28 cellular contexts compared by ENCODE assay signal in genomic region chr7:87137271-87137670, GRCh38. TPM values are rescaled to one million over a fixed set of nuclear protein-coding genes. Genes with fewer than 3 reads are reported as not detected.
A peak's percentile ranks its signal among the peaks of the same experiment; 100 is the strongest.
DNase-seq lines count a peak whose midpoint lies in the region; ATAC-seq, FAIRE-seq and TF ChIP-seq lines count a peak whose summit lies in the region.
"Had no signal": no experiment of that assay in that cellular context is flagged by ENCODE, and none has a peak within 500 bp of the region (broad histone marks: within the 10 kb centered on the region; RNA-seq: fewer than 3 reads in every experiment).

No MANE protein-coding gene starts in this region.

- no peak for DNase-seq in K562 (ENCODE audit: extremely low read depth in 1 of 4, low spot score in 3 of 4)
- DNase-seq: 8988T; ACHN; AML-193; BE2C; C1 segment of cervical spinal cord; Caco-2; Calu3; CD4-positive, alpha-beta memory T cell; CD4-positive, alpha-beta T cell; CD4-positive, CD25-positive, alpha-beta regulatory T cell; CD8-positive, alpha-beta memory T cell; CD8-positive, alpha-beta T cell; COR-L47; DMS153; DMS53; DMS79; DMS79 treated with DMSO at 0.1 percent for 48 hours; DND-41; EL had no signal

- no peak for ATAC-seq in K562
- no peak for ATAC-seq in GM21717 (IDR thresholded peaks at IDR 0.05; ENCODE audit: unreplicated experiment)
- ATAC-seq: A549; CD8-positive, alpha-beta T cell had no signal

- H3K79me2 ChIP-seq in K562 (ENCODE audit: control insufficient read depth, insufficient read depth, low read length) = no peaks in the 10 kb centered on the region

- peaks cover 4% of the 10 kb centered on the region; the same call in 2 of the 3 replicates for H3K36me3 ChIP-seq in K562 (ENCODE audit: control insufficient read depth, insufficient read depth, low read length)
- H3K36me3 ChIP-seq: BE2C; BLaER1; BLaER1 treated with 17β-estradiol and CSF1 and Interleukin-3, amounts not matched to agents 10 nM and 100 nM had no signal

- CTCF ChIA-PET in K562 (lab: Yijun Ruan, JAX; ENCODE audit: low intra/inter-chr PET ratio) = interaction anchor here (0.6 kb wide), 1 partner anchor 49 kb away, joined by 3 read pairs; no protein-coding TSS in a partner anchor

- no peak overlapping the region for H3K9ac ChIP-seq in K562 (ENCODE audit: insufficient read depth in 1 of 2, low read depth in 2 of 2, low read length in 2 of 2)
- H3K9ac ChIP-seq: BLaER1; BLaER1 treated with 17β-estradiol and CSF1 and Interleukin-3, amounts not matched to agents 10 nM and 100 nM had no signal

- no peaks in the 10 kb centered on the region for H3K27me3 ChIP-seq in K562 (ENCODE audit: control insufficient read depth in 2 of 2, insufficient read depth in 2 of 2, low read length in 2 of 2)
- H3K27me3 ChIP-seq: BE2C; BLaER1; BLaER1 treated with 17β-estradiol and CSF1 and Interleukin-3, amounts not matched to agents 10 nM and 100 nM had no signal

- intact Hi-C loops in K562 (cut with micrococcal nuclease) = no loop called here

- no peak for TF ChIP-seq POLR2A in K562 (conservative IDR thresholded peaks at IDR 0.05)

- no peak overlapping the region for H3K4me2 ChIP-seq in K562 (ENCODE audit: insufficient read depth, low read length)
- H3K4me2 ChIP-seq: A549; BLaER1; BLaER1 treated with 17β-estradiol and CSF1 and Interleukin-3, amounts not matched to agents 10 nM and 100 nM had no signal

- in situ Hi-C loops in K562 (cut with MboI) = no loop called here

- H2AFZ ChIP-seq in K562 (ENCODE audit: low read depth, low read length) = no peak overlapping the region

- H3K4me1 ChIP-seq in K562 (replicated peaks in 1 of 2; ENCODE audit: control insufficient read depth in 2 of 2, insufficient read depth in 2 of 2, low read length in 2 of 2) = peaks cover 11 to 36% of the 10 kb centered on the region in 2 experiments
- H3K4me1 ChIP-seq: A549, BE2C, BLaER1, Caco-2 had no signal

- no peak for TF ChIP-seq EP300 in K562 (IDR thresholded peaks at IDR 0.05; ENCODE audit: low read length)

- POLR2A ChIA-PET in K562 (lab: Yijun Ruan, JAX) = no interaction called here

- no peaks in the 10 kb centered on the region for H3K9me1 ChIP-seq in K562 (ENCODE audit: control insufficient read depth, insufficient read depth, low read length)

- TF ChIP-seq CTCF in K562 (IDR thresholded peaks at IDR 0.05 in 2 of 3, conservative IDR thresholded peaks at IDR 0.05 in 1 of 3; ENCODE audit: insufficient read depth in 2 of 3, low read depth in 1 of 3, low read length in 3 of 3) = no peak

- FAIRE-seq in K562 (lab: Jason Lieb, UNC) = no peak
- FAIRE-seq: A204.1, A549, D721Med had no signal

- H3K4me3 ChIP-seq in K562 = no peak overlapping the region
- H3K4me3 ChIP-seq: A549; BLaER1; BLaER1 treated with 17β-estradiol and CSF1 and Interleukin-3, amounts not matched to agents 10 nM and 100 nM had no signal

- peaks cover 4% of the 10 kb centered on the region; the same call in 1 of the 2 replicates for H3K9me3 ChIP-seq in K562 (replicated peaks; ENCODE audit: control insufficient read depth, insufficient read depth, low read depth, low read length)
- H3K9me3 ChIP-seq: A549; BE2C; BLaER1; BLaER1 treated with 17β-estradiol and CSF1 and Interleukin-3, amounts not matched to agents 10 nM and 100 nM; Caco-2 had no signal

- no peaks in the 10 kb centered on the region for H4K20me1 ChIP-seq in K562 (replicated peaks; ENCODE audit: control insufficient read depth, insufficient read depth, low read length)
- H4K20me1 ChIP-seq: BLaER1; BLaER1 treated with 17β-estradiol and CSF1 and Interleukin-3, amounts not matched to agents 10 nM and 100 nM had no signal

- TF ChIP-seq RAD21 in K562 (CRISPR knock-in tag; conservative IDR thresholded peaks at IDR 0.05 in 1 of 2, IDR thresholded peaks at IDR 0.05 in 1 of 2) = no peak

- BruUV-seq in K562 (replicated peaks; lab: Mats Ljungman, UMichigan) = no TSS peak

- no peak overlapping the region for H3K27ac ChIP-seq in K562 (ENCODE audit: extremely low read depth, low read depth, low read length)
- H3K27ac ChIP-seq: 22Rv1; A549; BLaER1; BLaER1 treated with 17β-estradiol and CSF1 and Interleukin-3, amounts not matched to agents 10 nM and 100 nM; C4-2B had no signal

TF ChIP-seq in K562, 482 proteins besides CTCF, POLR2A, EP300 and RAD21 (continues in another document):
- TF ChIP-seq ETV6 (IDR thresholded peaks at IDR 0.05; ENCODE audit: borderline replicate concordance in 1 of 2, low read depth in 2 of 2, low read length in 1 of 2) (no peak), ETV6 (CRISPR knock-in tag; IDR thresholded peaks at IDR 0.05; ENCODE audit: borderline replicate concordance) (no peak), XRCC4 (IDR thresholded peaks at IDR 0.05; ENCODE audit: extremely low read depth, insufficient read depth, insufficient read length) (no peak), KAT8 (IDR thresholded peaks at IDR 0.05; ENCODE audit: low read depth) (no peak), ZNF311 (CRISPR knock-in tag; IDR thresholded peaks at IDR 0.05) (no peak), ZFP1 (CRISPR knock-in tag; IDR thresholded peaks at IDR 0.05) (no peak), MIER1 (IDR thresholded peaks at IDR 0.05; ENCODE audit: low read depth) (no peak), NRF1 (conservative IDR thresholded peaks at IDR 0.05 in 1 of 2, IDR thresholded peaks at IDR 0.05 in 1 of 2) (no peak), POLR3A (IDR thresholded peaks at IDR 0.05; ENCODE audit: borderline replicate concordance, extremely low read depth, insufficient read depth, insufficient read length) (no peak), FOXA1 (IDR thresholded peaks at IDR 0.05; ENCODE audit: borderline replicate concordance) (no peak), YY1 (IDR thresholded peaks at IDR 0.05; ENCODE audit: borderline replicate concordance in 1 of 3, control insufficient read depth in 1 of 3, extremely low read depth in 1 of 3, insufficient read depth in 3 of 3, insufficient read length in 1 of 3, insufficient replicate concordance in 2 of 3, low read depth in 1 of 3, low read length in 2 of 3) (no peak), ELF2 (CRISPR knock-in tag; IDR thresholded peaks at IDR 0.05) (no peak), CBX3 (IDR thresholded peaks at IDR 0.05; ENCODE audit: borderline replicate concordance in 1 of 2, low read length in 2 of 2) (peak in 1 of 2 experiments; percentile 85; a peak in 2 of 3 replicates), ZNF133 (CRISPR knock-in tag; IDR thresholded peaks at IDR 0.05) (no peak), JUND (IDR thresholded peaks at IDR 0.05; ENCODE audit: borderline replicate concordance, low read depth, low read length) (no peak), JUND (tag; IDR thresholded peaks at IDR 0.05; ENCODE audit: borderline replicate concordance, low read depth, low read length) (no peak), ZNF57 (CRISPR knock-in tag; IDR thresholded peaks at IDR 0.05) (no peak), ZBTB1 (CRISPR knock-in tag; IDR thresholded peaks at IDR 0.05; ENCODE audit: borderline replicate concordance, low read depth) (no peak), CC2D1A (IDR thresholded peaks at IDR 0.05) (no peak), VEZF1 (CRISPR knock-in tag; IDR thresholded peaks at IDR 0.05) (no peak), TRIM24 (IDR thresholded peaks at IDR 0.05) (peak; percentile 62 to 70; a peak in 2 of 4 replicates)

RNA-seq across cellular contexts. Expression of gene DMTF1, which starts 15.0 kb away (rescaled TPM):
- 246 and 960 TPM in 2 replicates for total RNA-seq in K562 (2011; cell fraction: chromatin; rRNA removed; ENCODE audit: low replicate concordance)
- total RNA-seq in K562 (2011; cell fraction: nucleolus; rRNA removed) = 112 and 178 TPM in 2 replicates
- total RNA-seq in K562 (2011; cell fraction: nucleoplasm; rRNA removed) = 283 and 397 TPM in 2 replicates
- 56.4 and 56.7 TPM in 2 replicates for total RNA-seq in K562 (2014; rRNA removed)
- 89.4 and 95.7 TPM in 2 replicates for total RNA-seq in K562 (2014; rRNA removed; fragmentation: Illumina TruSeq; extraction: Trizol)
- total RNA-seq in K562 (2015; rRNA removed; fragmentation: Illumina TruSeq; extraction: Trizol) = 72.5 and 90.5 TPM in 2 replicates
- total RNA-seq in K562 (2021) = 62.5 and 64.3 TPM in 2 replicates
- polyA plus RNA-seq in K562 (2011; rRNA removed) = 205 and 208 TPM in 2 replicates
- polyA plus RNA-seq in K562 (2011; cell fraction: cytosol; rRNA removed) = 52.2 and 63.2 TPM in 2 replicates
- polyA plus RNA-seq in K562 (2011; cell fraction: nucleus; rRNA removed) = 617 and 696 TPM in 2 replicates
- 45.0 and 77.9 TPM in 2 replicates for polyA plus RNA-seq in K562 (2012)
- polyA plus RNA-seq in K562 (2014; fragmentation: Illumina TruSeq; extraction: Trizol) = 92.7 and 98.5 TPM in 2 replicates
- 10 to 100 TPM; 25.7 to 52.4 TPM for polyA plus RNA-seq in K562 (2014; fragmentation: Nextera tagmentation; extraction: Ambion mirVana)
- 71.4 and 74.7 TPM in 2 replicates for polyA plus RNA-seq in K562 (2014; rRNA removed)
- polyA minus RNA-seq in K562 (2011; rRNA and poly(A)+ RNA removed) = 313 and 334 TPM in 2 replicates
- 36.5 and 39.3 TPM in 2 replicates for polyA minus RNA-seq in K562 (2011; cell fraction: cytosol; rRNA and poly(A)+ RNA removed)
- polyA minus RNA-seq in K562 (2011; cell fraction: nucleus; rRNA and poly(A)+ RNA removed) = 358 and 510 TPM in 2 replicates
